ENCODE assay signal across 8 cellular contexts in the genomic region with DNA sequence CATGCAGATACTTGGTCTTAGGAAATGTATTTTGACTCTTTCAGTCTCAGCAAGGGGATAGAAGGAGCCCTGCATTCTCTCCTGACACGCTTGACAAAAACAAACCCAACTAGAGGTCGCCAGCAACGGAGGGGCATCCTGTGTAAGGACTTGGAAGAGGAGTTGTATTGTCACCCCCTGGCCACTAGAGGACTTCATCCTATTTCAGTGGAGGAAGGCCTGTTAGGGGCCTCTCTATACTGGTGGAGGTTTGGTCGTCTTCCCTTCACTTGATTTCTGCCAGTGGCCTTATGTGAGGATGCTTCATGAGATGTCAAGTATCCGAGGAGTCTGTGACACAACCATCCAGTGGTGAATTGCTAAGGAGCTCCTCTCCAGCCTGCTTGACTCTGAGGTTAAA.
DNase-seq lines count a peak whose midpoint lies in the region; ATAC-seq, FAIRE-seq and TF ChIP-seq lines count a peak whose summit lies in the region.

No MANE protein-coding gene starts in this region.

- H3K36me3 ChIP-seq in right atrium auricular region (no peaks in the 10 kb centered on the region), tibial artery (no peaks in the 10 kb centered on the region), kidney (ENCODE audit: control insufficient read depth in 1 of 2, insufficient read depth in 2 of 2, low read length in 2 of 2) (no peaks in the 10 kb centered on the region)

- H3K4me1 ChIP-seq in right atrium auricular region, result peaks cover 0 to 31% of the 10 kb centered on the region in 2 donors
- H3K4me1 ChIP-seq in tibial artery, result peaks cover 0 to 35% (median 15%) of the 10 kb centered on the region in 4 donors
- no peaks in the 10 kb centered on the region for H3K4me1 ChIP-seq in kidney (ENCODE audit: control insufficient read depth in 1 of 2, insufficient read depth in 1 of 2, low read depth in 1 of 2, low read length in 2 of 2)

- H3K9ac ChIP-seq in kidney (ENCODE audit: low read length in 2 of 2), result no peak overlapping the region

- peak; percentile 27 to 50 for TF ChIP-seq CTCF in right atrium auricular region (IDR thresholded peaks at IDR 0.05)
- TF ChIP-seq CTCF in epithelial cell of proximal tubule (conservative IDR thresholded peaks at IDR 0.05; ENCODE audit: low read depth, low read length), result peak; percentile 60
- TF ChIP-seq CTCF in tibial artery (IDR thresholded peaks at IDR 0.05), result peak; percentile 19 to 37
- no peak for TF ChIP-seq CTCF in kidney (IDR thresholded peaks at IDR 0.05; ENCODE audit: borderline replicate concordance, extremely low read depth, insufficient read depth)

- no peak for FAIRE-seq in kidney (lab: Jason Lieb, UNC)

- H3K4me3 ChIP-seq in right atrium auricular region (no peak overlapping the region), epithelial cell of proximal tubule (ENCODE audit: low read depth, low read length) (no peak overlapping the region), tibial artery (no peak overlapping the region), kidney (ENCODE audit: low read length in 2 of 2) (no peak overlapping the region)

- H3K27ac ChIP-seq in right atrium auricular region, result peak overlapping the region; percentile 58 to 92
- no peak overlapping the region for H3K27ac ChIP-seq in tibial artery
- no peak overlapping the region for H3K27ac ChIP-seq in kidney (ENCODE audit: low read depth in 2 of 2, low read length in 2 of 2)

- intact Hi-C loops in left cardiac atrium (cut with DNase I), result loop anchor here in 1 of 2 donors (10.0 kb wide), 1 partner anchor 126 kb away; a partner anchor contains a TSS
- intact Hi-C loops in tibial artery (cut with DNase I; ENCODE audit: low total_unique reads), result no loop called here
- intact Hi-C loops in kidney (cut with DNase I), result no loop called here

- H3K9me3 ChIP-seq in right atrium auricular region, result no peaks in the 10 kb centered on the region
- H3K9me3 ChIP-seq in tibial artery, result no peaks in the 10 kb centered on the region
- H3K9me3 ChIP-seq in kidney (ENCODE audit: control insufficient read depth in 1 of 2, low read length in 2 of 2), result no peaks in the 10 kb centered on the region

- H3K27me3 ChIP-seq in right atrium auricular region (no peaks in the 10 kb centered on the region), tibial artery (no peaks in the 10 kb centered on the region)

- no peak for ATAC-seq in left cardiac atrium
- no peak for ATAC-seq in GM21737 (IDR thresholded peaks at IDR 0.05; ENCODE audit: unreplicated experiment)
- ATAC-seq in HG03280 (IDR thresholded peaks at IDR 0.05; ENCODE audit: unreplicated experiment), result no peak

- no peak for DNase-seq in right atrium auricular region (ENCODE audit: low spot score)
- no peak for DNase-seq in left cardiac atrium
- peak; percentile 50 for DNase-seq in M059J (ENCODE audit: low read depth)
- DNase-seq in epithelial cell of proximal tubule (ENCODE audit: low read depth), result no peak
- no peak for DNase-seq in tibial artery
- DNase-seq in kidney, result no peak

Comparison
In these comparisons a context has a peak if more than half of its experiments do, and no peak if none do; other contexts are left out.
1. H3K27ac ChIP-seq: peak in right atrium auricular region (2 of 2); none in tibial artery (0 of 2) and kidney (0 of 2).